Comparison of ENCODE assay signal across 13 cellular contexts in the genomic region with DNA sequence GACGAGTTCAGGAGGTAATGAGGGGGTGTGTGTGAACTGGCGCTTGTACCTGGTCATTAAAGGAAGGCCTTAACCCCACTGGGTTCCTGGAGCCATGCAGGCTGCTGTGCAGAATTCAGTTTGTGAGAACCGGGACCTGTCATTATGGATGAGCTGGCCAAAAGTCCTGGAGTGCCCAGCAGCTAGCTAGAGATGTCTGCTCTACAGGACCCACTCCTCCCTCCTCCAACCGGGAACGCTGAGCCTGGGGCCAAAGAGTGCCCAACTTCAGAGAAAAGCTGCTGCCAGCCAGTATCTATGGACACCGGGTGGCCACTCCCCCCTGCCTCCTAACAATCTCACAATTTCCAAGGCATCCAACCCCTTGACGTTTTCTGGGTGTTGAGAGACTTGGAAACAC. TPM values are rescaled to one million over a fixed set of nuclear protein-coding genes. Genes with fewer than 3 reads are reported as not detected.
DNase-seq lines count a peak whose midpoint lies in the region; ATAC-seq and TF ChIP-seq lines count a peak whose summit lies in the region.
"Had no signal": no experiment of that assay in that cellular context is flagged by ENCODE, and none has a peak within 500 bp of the region (broad histone marks: within the 10 kb centered on the region; RNA-seq: fewer than 3 reads in every experiment).

No MANE protein-coding gene starts in this region.

- H3K4me3 ChIP-seq in HUES64 (ENCODE audit: low read length) = peak overlapping the region; percentile 79
- H3K4me3 ChIP-seq in dorsolateral prefrontal cortex = peak overlapping the region in 56 of 59 donors; percentile 32 to 72 (median 57)
- peak overlapping the region; percentile 61; the same call in 1 of the 2 replicates for H3K4me3 ChIP-seq in iPS-18c (ENCODE audit: insufficient read depth, low read depth, low read length)
- H3K4me3 ChIP-seq in prostate gland = peak overlapping the region; percentile 40 to 52

- H3K27me3 Mint-ChIP-seq in activated naive CD4-positive, alpha-beta T cell treated with anti-CD3 and anti-CD28 coated beads for 36 hours (ENCODE audit: low read depth) = peaks cover 37% of the 10 kb centered on the region

- H3K36me3 Mint-ChIP-seq in activated naive CD4-positive, alpha-beta T cell treated with anti-CD3 and anti-CD28 coated beads for 36 hours (ENCODE audit: low read depth) = no peaks in the 10 kb centered on the region
- H3K36me3 Mint-ChIP-seq: activated naive CD4-positive, alpha-beta T cell treated with anti-CD3 and anti-CD28 coated beads, Interleukin-2, amount 10 ng/mL, durations not matched to agents 7 days and 5 days had no signal

- H3K4me1 ChIP-seq in HUES64 (ENCODE audit: insufficient read depth, low read length) (0 out of 2 replicates have a peak, but pooled peaks cover 9% of the 10 kb centered on the region), prostate gland (replicated peaks) (peaks cover 4% of the 10 kb centered on the region)

- TF ChIP-seq CTCF in dorsolateral prefrontal cortex (IDR thresholded peaks at IDR 0.05 in 54 of 56, conservative IDR thresholded peaks at IDR 0.05 in 2 of 56; ENCODE audit: low read depth in 1 of 56, partially characterized antibody in 56 of 56) (no peak), prostate gland (IDR thresholded peaks at IDR 0.05) (no peak)

- TF ChIP-seq POLR2A in prostate gland (IDR thresholded peaks at IDR 0.05) = no peak

- H3K9me3 ChIP-seq in HUES64 (ENCODE audit: insufficient read depth, low read depth, low read length) (no peaks in the 10 kb centered on the region), iPS-18c (ENCODE audit: control insufficient read depth, insufficient read depth, low read length) (peaks cover 2% of the 10 kb centered on the region), prostate gland (no peaks in the 10 kb centered on the region)
- H3K9me3 ChIP-seq: tibial artery had no signal

- H3K27ac ChIP-seq in HUES64 (ENCODE audit: low read depth, low read length) (no peak overlapping the region), dorsolateral prefrontal cortex (peak overlapping the region in 2 of 59 donors; percentile 30 to 34), prostate gland (peak overlapping the region; percentile 64 to 65)

- intact Hi-C loops in dorsolateral prefrontal cortex (cut with DNase I) = loop anchor here in 1 of 2 donors (5.0 kb wide), 1 partner anchor 71 kb away; no protein-coding TSS in a partner anchor
- intact Hi-C loops in prostate gland (cut with DNase I) = no loop called here
- intact Hi-C loops in activated naive CD4-positive, alpha-beta T cell treated with anti-CD3 and anti-CD28 coated beads for 36 hours (cut with micrococcal nuclease) = no loop called here

- H3K9me3 Mint-ChIP-seq in activated naive CD4-positive, alpha-beta T cell treated with anti-CD3 and anti-CD28 coated beads for 36 hours = no peaks in the 10 kb centered on the region
- H3K9me3 Mint-ChIP-seq: activated CD4-positive, alpha-beta T cell treated with anti-CD3 and anti-CD28 coated beads, Interleukin-2, amount 10 ng/mL, durations not matched to agents 24 days and 14 days; activated naive CD4-positive, alpha-beta T cell treated with anti-CD3 and anti-CD28 coated beads, Interleukin-2, amount 10 ng/mL, durations not matched to agents 7 days and 5 days had no signal

- H3K9ac ChIP-seq in HUES64 (ENCODE audit: low read depth, low read length) = no peak overlapping the region

- DNase-seq in dorsolateral prefrontal cortex (peak in 2 of 10 donors; percentile 10 to 41), prostate gland (ENCODE audit: low spot score) (peak; percentile 42), DMS153 treated with DMSO at 0.1 percent for 48 hours (lab: John Stamatoyannopoulos, UW; ENCODE audit: unreplicated experiment) (no peak)
- no peak for DNase-seq in activated naive CD4-positive, alpha-beta T cell treated with anti-CD3 and anti-CD28 coated beads for 36 hours
- DNase-seq: activated CD4-positive, alpha-beta T cell treated with anti-CD3 and anti-CD28 coated beads, Interleukin-2, amount 10 ng/mL, durations not matched to agents 24 days and 14 days; activated naive CD4-positive, alpha-beta T cell treated with anti-CD3 and anti-CD28 coated beads, Interleukin-2, amount 10 ng/mL, durations not matched to agents 7 days and 5 days; KG1; NCI-H2171 treated with DMSO at 0.1 percent for 48 hours had no signal

- H3K4me1 Mint-ChIP-seq in activated naive CD4-positive, alpha-beta T cell treated with anti-CD3 and anti-CD28 coated beads for 36 hours (ENCODE audit: low read depth) = peaks cover 10% of the 10 kb centered on the region
- H3K4me1 Mint-ChIP-seq: activated CD4-positive, alpha-beta T cell treated with anti-CD3 and anti-CD28 coated beads, Interleukin-2, amount 10 ng/mL, durations not matched to agents 24 days and 14 days had no signal

- CTCF ChIA-PET in activated naive CD4-positive, alpha-beta T cell treated with anti-CD3 and anti-CD28 coated beads for 36 hours (lab: Charles Lee) = no interaction called here

- ATAC-seq in GM18868 (IDR thresholded peaks at IDR 0.05; ENCODE audit: unreplicated experiment) = no peak
- no peak for ATAC-seq in HG02678 (IDR thresholded peaks at IDR 0.05; ENCODE audit: unreplicated experiment)

- no peak overlapping the region for H3K27ac Mint-ChIP-seq in activated naive CD4-positive, alpha-beta T cell treated with anti-CD3 and anti-CD28 coated beads for 36 hours
- H3K27ac Mint-ChIP-seq: activated CD4-positive, alpha-beta T cell treated with anti-CD3 and anti-CD28 coated beads, Interleukin-2, amount 10 ng/mL, durations not matched to agents 24 days and 14 days; activated naive CD4-positive, alpha-beta T cell treated with anti-CD3 and anti-CD28 coated beads, Interleukin-2, amount 10 ng/mL, durations not matched to agents 7 days and 5 days had no signal

- H3K4me3 Mint-ChIP-seq in activated naive CD4-positive, alpha-beta T cell treated with anti-CD3 and anti-CD28 coated beads for 36 hours = no peak overlapping the region
- H3K4me3 Mint-ChIP-seq: activated CD4-positive, alpha-beta T cell treated with anti-CD3 and anti-CD28 coated beads, Interleukin-2, amount 10 ng/mL, durations not matched to agents 24 days and 14 days; activated naive CD4-positive, alpha-beta T cell treated with anti-CD3 and anti-CD28 coated beads, Interleukin-2, amount 10 ng/mL, durations not matched to agents 7 days and 5 days had no signal

- 42% methylated on average over 6 of the region's 7 CpGs for WGBS in HUES64
- WGBS in prostate gland = 28% methylated on average over 7 of the region's 7 CpGs

- H3K27me3 ChIP-seq in HUES64 (ENCODE audit: insufficient read depth, low read length) (peaks cover 45% of the 10 kb centered on the region), dorsolateral prefrontal cortex (peaks cover 0 to 17% (median 0%) of the 10 kb centered on the region in 45 donors), prostate gland (replicated peaks; ENCODE audit: insufficient read depth) (no peaks in the 10 kb centered on the region)
- H3K27me3 ChIP-seq: tibial artery had no signal

- H3K36me3 ChIP-seq in HUES64 (ENCODE audit: insufficient read depth, low read length) = no peaks in the 10 kb centered on the region
- no peaks in the 10 kb centered on the region for H3K36me3 ChIP-seq in prostate gland
- H3K36me3 ChIP-seq: tibial artery had no signal

RNA-seq across cellular contexts. Expression of gene ENTREP1, which starts 1.2 kb away (rescaled TPM):
- 8.0 TPM for polyA plus RNA-seq in HUES64 (2013, experiment 1 of 2)
- polyA plus RNA-seq in HUES64 (2013, experiment 2 of 2) = 8.0 TPM
- total RNA-seq in dorsolateral prefrontal cortex (10 to 100 TPM; 11.8 to 91.1 (median 24.5) TPM), prostate gland (10 to 100 TPM; 10.2 to 32.8 TPM)
- total RNA-seq in activated naive CD4-positive, alpha-beta T cell treated with anti-CD3 and anti-CD28 coated beads for 36 hours = not detected
- total RNA-seq: activated CD4-positive, alpha-beta T cell treated with anti-CD3 and anti-CD28 coated beads, Interleukin-2, amount 10 ng/mL, durations not matched to agents 24 days and 14 days had no signal

Comparison
In these comparisons a context has a peak if more than half of its experiments do, and no peak if none do; other contexts are left out.
1. RNA of gene ENTREP1, which starts 1.2 kb away (total RNA-seq): 10.2 to 32.8 TPM in prostate gland and 11.8 to 91.1 TPM in dorsolateral prefrontal cortex; not detected in activated naive CD4-positive, alpha-beta T cell treated with anti-CD3 and anti-CD28 coated beads for 36 hours; every median in the first group is over 10 times any median in the second.
2. Peak in every context shown above with its lines, with median percentiles within 50 percentile points of each other: H3K4me3 ChIP-seq.